In the genomic region with DNA sequence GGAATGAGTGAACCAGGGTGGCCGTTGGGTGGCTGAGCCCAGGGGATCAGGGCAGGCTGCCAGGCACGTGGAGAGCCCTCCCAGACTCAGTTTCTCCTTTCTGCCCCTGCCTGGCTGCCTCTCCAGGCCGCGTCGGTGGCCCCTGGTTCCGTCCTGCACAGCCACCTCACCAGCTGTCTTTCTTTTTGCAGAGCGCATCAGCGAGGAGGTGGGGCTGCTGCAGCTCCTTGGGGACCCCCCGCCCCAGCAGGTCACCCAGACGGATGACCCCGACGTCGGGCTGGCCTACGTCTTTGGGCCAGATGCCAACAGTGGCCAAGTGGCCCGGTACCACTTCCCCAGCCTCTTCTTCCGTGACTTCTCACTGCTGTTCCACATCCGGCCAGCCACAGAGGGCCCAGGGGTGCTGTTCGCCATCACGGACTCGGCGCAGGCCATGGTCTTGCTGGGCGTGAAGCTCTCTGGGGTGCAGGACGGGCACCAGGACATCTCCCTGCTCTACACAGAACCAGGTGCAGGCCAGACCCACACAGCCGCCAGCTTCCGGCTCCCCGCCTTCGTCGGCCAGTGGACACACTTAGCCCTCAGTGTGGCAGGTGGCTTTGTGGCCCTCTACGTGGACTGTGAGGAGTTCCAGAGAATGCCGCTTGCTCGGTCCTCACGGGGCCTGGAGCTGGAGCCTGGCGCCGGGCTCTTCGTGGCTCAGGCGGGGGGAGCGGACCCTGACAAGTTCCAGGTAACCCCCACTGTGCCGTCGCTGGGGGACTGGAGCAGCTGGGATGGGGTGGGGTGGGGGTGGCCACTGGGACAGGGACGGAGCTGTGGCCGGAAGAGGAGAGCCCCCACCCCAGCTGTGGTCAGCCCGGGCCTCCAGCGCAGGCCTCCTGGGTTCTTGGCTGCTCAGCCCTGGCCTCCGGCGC, we compare ENCODE assay signal across 25 cellular contexts.
DNase-seq lines count a peak whose midpoint lies in the region; ATAC-seq and TF ChIP-seq lines count a peak whose summit lies in the region.
"Had no signal": no experiment of that assay in that cellular context is flagged by ENCODE, and none has a peak within 500 bp of the region (broad histone marks: within the 10 kb centered on the region; RNA-seq: fewer than 3 reads in every experiment).

No MANE protein-coding gene starts in this region.

- intact Hi-C loops in Panc1 (cut with micrococcal nuclease; ENCODE audit: unreplicated experiment) (loop anchor here (10.0 kb wide), 1 partner anchor 54 kb away; no protein-coding TSS in a partner anchor), esophagus muscularis mucosa (cut with DNase I) (no loop called here), lower lobe of right lung (cut with DNase I) (no loop called here)

- H3K4me3 ChIP-seq in Panc1 (ENCODE audit: low read depth in 2 of 2, low read length in 2 of 2), result no peak overlapping the region
- no peak overlapping the region for H3K4me3 ChIP-seq in esophagus muscularis mucosa
- H3K4me3 ChIP-seq in lower lobe of right lung, result no peak overlapping the region
- no peak overlapping the region for H3K4me3 ChIP-seq in thoracic aorta
- H3K4me3 ChIP-seq: BLaER1, HAP-1, skin epidermis, stomach had no signal

- in situ Hi-C loops in Panc1 (cut with HindIII; ENCODE audit: low pct_unique_long_range_greater_than_20kb, low sequenced_read_pairs) (no loop called here), ACHN (cut with HindIII; ENCODE audit: low pct_ligation_motif_present, low pct_unique_long_range_greater_than_20kb, low sequenced_read_pairs) (no loop called here)

- DNase-seq in Panc1 (ENCODE audit: low read depth, low spot score) (no peak), esophagus muscularis mucosa (ENCODE audit: extremely low spot score) (no peak), lower lobe of right lung (peak; percentile 17), thoracic aorta (ENCODE audit: low spot score) (no peak), ACHN (no peak), NCI-H345 (lab: John Stamatoyannopoulos, UW) (no peak)
- no peak for DNase-seq in stimulated activated CD4-positive, alpha-beta T cell treated with anti-CD3 and anti-CD28 coated beads, Interleukin-15, amount 100 ng/mL, for 24 hours
- DNase-seq: activated CD4-positive, alpha-beta T cell treated with anti-CD3 and anti-CD28 coated beads for 36 hours; activated CD8-positive, alpha-beta memory T cell treated with anti-CD3 and anti-CD28 coated beads for 24 hours; activated gamma-delta T cell; activated naive CD8-positive, alpha-beta T cell treated with anti-CD3 and anti-CD28 coated beads, Interleukin-2, amount 10 ng/mL, durations not matched to agents 7 days and 5 days; Kasumi-1; NCI-H146; NCI-H2107; NCI-H446 treated with DMSO at 0.1 percent for 48 hours; SK-N-SH; stimulated activated CD4-positive, alpha-beta T cell treated with anti-CD3 and anti-CD28 coated beads, Interleukin-2, amount 100 ng/mL, for 24 hours; stomach; trophoblast cell had no signal

- ATAC-seq in Panc1 (no peak), lower lobe of right lung (no peak), thoracic aorta (ENCODE audit: insufficient number of reproducible peaks, low FRiP score, low read depth) (no peak)
- no peak for ATAC-seq in activated CD4-positive, CD25-positive, alpha-beta regulatory T cell treated with anti-CD3 and anti-CD28 coated beads, Interleukin-2, amount 50 U/mL, for 24 hours
- ATAC-seq: activated CD4-positive, alpha-beta T cell treated with anti-CD3 and anti-CD28 coated beads for 36 hours had no signal

- no peaks in the 10 kb centered on the region for H3K9me3 ChIP-seq in Panc1 (ENCODE audit: control insufficient read depth, insufficient read depth, low read depth, low read length)
- no peaks in the 10 kb centered on the region for H3K9me3 ChIP-seq in esophagus muscularis mucosa
- no peaks in the 10 kb centered on the region for H3K9me3 ChIP-seq in lower lobe of right lung
- no peaks in the 10 kb centered on the region for H3K9me3 ChIP-seq in thoracic aorta
- H3K9me3 ChIP-seq: BLaER1, HAP-1, neutrophil, SK-N-SH, stomach had no signal

- BruUV-seq in Panc1 (replicated peaks; lab: Mats Ljungman, UMichigan), result no TSS peak

- 94% methylated on average over 16 of the region's 45 CpGs for WGBS in esophagus muscularis mucosa

- TF ChIP-seq CTCF in Panc1 (IDR thresholded peaks at IDR 0.05), result no peak
- no peak for TF ChIP-seq CTCF in esophagus muscularis mucosa (IDR thresholded peaks at IDR 0.05)
- no peak for TF ChIP-seq CTCF in lower lobe of right lung (IDR thresholded peaks at IDR 0.05)
- TF ChIP-seq CTCF in thoracic aorta (IDR thresholded peaks at IDR 0.05), result no peak

- H3K4me1 ChIP-seq in Panc1 (ENCODE audit: control insufficient read depth, insufficient read depth, low read length) (peaks cover 81% of the 10 kb centered on the region), esophagus muscularis mucosa (peaks cover 18 to 61% (median 45%) of the 10 kb centered on the region in 4 donors), lower lobe of right lung (peaks cover 35% of the 10 kb centered on the region), thoracic aorta (ENCODE audit: control insufficient read depth in 1 of 2, low read depth in 2 of 2) (peaks cover 7 to 38% of the 10 kb centered on the region in 2 donors)
- H3K4me1 ChIP-seq: HAP-1 had no signal

- H3K27ac ChIP-seq in Panc1 (ENCODE audit: low read length) (peak overlapping the region; percentile 90), esophagus muscularis mucosa (replicated peaks in 1 of 4) (peak overlapping the region in 3 of 4 donors; percentile 28 to 88 (median 85)), lower lobe of right lung (no peak overlapping the region), thoracic aorta (peak overlapping the region; percentile 14 to 87)
- H3K27ac ChIP-seq: BLaER1, epithelial cell of prostate, neutrophil had no signal

- TF ChIP-seq EP300 in esophagus muscularis mucosa (IDR thresholded peaks at IDR 0.05), result no peak

- no peak for TF ChIP-seq POLR2A in esophagus muscularis mucosa (IDR thresholded peaks at IDR 0.05; ENCODE audit: low read depth)

- CTCF ChIA-PET in Panc1 (lab: Charles Lee), result no interaction called here

- POLR2A ChIA-PET in Panc1 (lab: Charles Lee), result no interaction called here

- H3K27me3 ChIP-seq in Panc1 (ENCODE audit: control insufficient read depth, insufficient read depth, low read length) (no peaks in the 10 kb centered on the region), esophagus muscularis mucosa (no peaks in the 10 kb centered on the region), lower lobe of right lung (ENCODE audit: low read depth) (no peaks in the 10 kb centered on the region), thoracic aorta (replicated peaks; ENCODE audit: insufficient read depth) (no peaks in the 10 kb centered on the region)
- H3K27me3 ChIP-seq: BLaER1 had no signal

- no peaks in the 10 kb centered on the region; the same call in 1 of the 2 replicates for H3K36me3 ChIP-seq in Panc1 (ENCODE audit: control insufficient read depth, insufficient read depth, low read length)
- H3K36me3 ChIP-seq in esophagus muscularis mucosa, result peaks cover 0 to 21% (median 5%) of the 10 kb centered on the region in 4 donors
- no peaks in the 10 kb centered on the region for H3K36me3 ChIP-seq in lower lobe of right lung
- peaks cover 14% of the 10 kb centered on the region for H3K36me3 ChIP-seq in thoracic aorta
- H3K36me3 ChIP-seq: BLaER1, HAP-1, neutrophil had no signal
